ENCODE assay signal across 9 cellular contexts in the genomic region with DNA sequence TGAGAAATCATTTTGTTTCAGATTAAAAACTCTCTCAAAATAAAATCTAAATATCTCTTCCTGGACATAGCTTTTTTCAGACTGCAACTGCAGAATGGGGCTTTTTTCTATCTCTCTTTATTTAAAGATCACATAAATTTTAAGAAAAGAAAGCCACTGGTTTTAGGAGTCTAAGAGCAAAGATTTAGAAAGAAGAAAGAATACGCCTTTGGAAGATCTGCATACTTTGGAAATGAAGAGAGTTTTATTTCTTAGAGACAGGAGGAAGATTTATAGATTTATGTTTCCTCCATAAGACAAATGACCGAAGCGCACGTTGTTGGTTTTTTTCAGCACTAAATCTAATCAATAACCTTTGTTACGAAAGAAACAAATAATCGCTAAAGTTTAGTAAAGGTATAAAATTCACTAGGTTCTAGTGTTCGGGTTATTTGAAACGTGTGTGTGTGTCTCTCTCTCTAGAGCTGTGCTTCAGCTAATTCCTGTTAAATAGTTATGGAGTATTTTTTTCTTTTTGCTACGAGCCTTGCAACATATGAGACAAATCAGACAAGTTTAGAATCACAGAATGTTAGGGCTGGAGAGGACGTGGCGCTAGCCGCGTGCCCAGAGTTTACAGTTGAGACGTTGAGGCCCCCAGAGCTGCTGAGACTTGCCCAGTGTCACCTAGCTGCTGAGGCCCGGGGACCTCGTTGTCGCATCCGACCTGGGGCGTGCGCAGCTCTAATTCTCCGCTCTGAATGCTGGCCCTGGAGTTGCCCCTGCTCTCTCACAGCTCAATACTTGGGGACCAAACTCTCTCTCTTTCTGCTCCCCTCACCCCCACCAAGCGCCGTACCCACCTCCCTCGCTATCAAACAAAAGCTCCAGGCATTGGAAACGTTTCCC.
DNase-seq lines count a peak whose midpoint lies in the region; ATAC-seq and TF ChIP-seq lines count a peak whose summit lies in the region.
"Had no signal": no experiment of that assay in that cellular context is flagged by ENCODE, and none has a peak within 500 bp of the region (broad histone marks: within the 10 kb centered on the region; RNA-seq: fewer than 3 reads in every experiment).

No MANE protein-coding gene starts in this region.

- H3K9me3 ChIP-seq in ES-I3 (ENCODE audit: control insufficient read depth, insufficient read depth, low read length) (no peaks in the 10 kb centered on the region), heart right ventricle (no peaks in the 10 kb centered on the region), prostate gland (no peaks in the 10 kb centered on the region)

- POLR2A ChIA-PET in WTC11 (lab: Charles Lee) = interaction anchor here (0.9 kb wide), 1 partner anchor 24 kb away, joined by 3 read pairs; no protein-coding TSS in a partner anchor

- ATAC-seq in WTC11 (peak; percentile 9), heart right ventricle (peak in 6 of 8 donors; percentile 13 to 45 (median 32)), HG02763 (IDR thresholded peaks at IDR 0.05; ENCODE audit: unreplicated experiment) (no peak)
- ATAC-seq in stimulated activated memory B cell treated with anti-CD40 and anti-IgM and Interleukin-4, amounts not matched to agents 10 μg/mL and 1 μg/mL and 100 μg/mL, for 72 hours = no peak

- H3K27ac Mint-ChIP-seq in WTC11 = no peak overlapping the region
- no peak overlapping the region for H3K27ac Mint-ChIP-seq in stimulated activated memory B cell treated with anti-CD40 and anti-IgM and Interleukin-4, amounts not matched to agents 10 μg/mL and 1 μg/mL and 100 μg/mL, for 72 hours

- peak overlapping the region; percentile 70 for H3K4me3 Mint-ChIP-seq in WTC11
- H3K4me3 Mint-ChIP-seq in stimulated activated memory B cell treated with anti-CD40 and anti-IgM and Interleukin-4, amounts not matched to agents 10 μg/mL and 1 μg/mL and 100 μg/mL, for 72 hours = no peak overlapping the region

- peaks cover 35% of the 10 kb centered on the region for H3K4me1 Mint-ChIP-seq in WTC11
- H3K4me1 Mint-ChIP-seq in stimulated activated memory B cell treated with anti-CD40 and anti-IgM and Interleukin-4, amounts not matched to agents 10 μg/mL and 1 μg/mL and 100 μg/mL, for 72 hours = no peaks in the 10 kb centered on the region

- H3K4me3 ChIP-seq in heart right ventricle (peak overlapping the region; percentile 2 to 65 (median 58)), prostate gland (peak overlapping the region; percentile 35)

- TF ChIP-seq CTCF in WTC11 (IDR thresholded peaks at IDR 0.05) = no peak
- TF ChIP-seq CTCF in heart right ventricle (IDR thresholded peaks at IDR 0.05) = no peak
- no peak for TF ChIP-seq CTCF in prostate gland (IDR thresholded peaks at IDR 0.05)

- intact Hi-C loops in heart right ventricle (cut with DNase I) = loop anchor here in 8 of 10 donors (1.0 to 10.0 kb wide), 14 partner anchors 71 to 353 kb away; a partner anchor contains a TSS
- intact Hi-C loops in prostate gland (cut with DNase I) = loop anchor here (2.0 kb wide), 2 partner anchors 177 to 209 kb away; no protein-coding TSS in a partner anchor

- H3K4me1 ChIP-seq in ES-I3 (ENCODE audit: insufficient read depth, low read length) (peaks cover 15% of the 10 kb centered on the region), heart right ventricle (peaks cover 10 to 64% (median 44%) of the 10 kb centered on the region in 9 donors), prostate gland (replicated peaks) (no peaks in the 10 kb centered on the region)

- no peaks in the 10 kb centered on the region for H3K36me3 ChIP-seq in ES-I3 (ENCODE audit: insufficient read depth, low read length)
- H3K36me3 ChIP-seq in heart right ventricle = no peaks in the 10 kb centered on the region
- no peaks in the 10 kb centered on the region for H3K36me3 ChIP-seq in prostate gland

- peaks cover 87% of the 10 kb centered on the region for H3K27me3 Mint-ChIP-seq in WTC11 (ENCODE audit: low read depth)
- H3K27me3 Mint-ChIP-seq in stimulated activated memory B cell treated with anti-CD40 and anti-IgM and Interleukin-4, amounts not matched to agents 10 μg/mL and 1 μg/mL and 100 μg/mL, for 72 hours = peaks cover 45% of the 10 kb centered on the region

- TF ChIP-seq POLR2A in prostate gland (IDR thresholded peaks at IDR 0.05) = no peak

- H3K9ac ChIP-seq in ES-I3 (ENCODE audit: low read depth, low read length) = peak overlapping the region; percentile 49; the same call in 1 of the 2 replicates

- 12 to 18% methylated on average over 24 to 25 of the region's 25 CpGs for WGBS in heart right ventricle, 2 donors
- 17% methylated on average over 25 of the region's 25 CpGs for WGBS in prostate gland

- H3K9me3 Mint-ChIP-seq in WTC11 = no peaks in the 10 kb centered on the region
- peaks cover 6% of the 10 kb centered on the region for H3K9me3 Mint-ChIP-seq in stimulated activated memory B cell treated with anti-CD40 and anti-IgM and Interleukin-4, amounts not matched to agents 10 μg/mL and 1 μg/mL and 100 μg/mL, for 72 hours

- CTCF ChIA-PET in WTC11 (lab: Charles Lee) = interaction anchor here (0.5 to 1.5 kb wide), 9 partner anchors 13 to 658 kb away, joined by 3 to 6 read pairs (median 4); no protein-coding TSS in a partner anchor

- H3K27ac ChIP-seq in heart right ventricle (peak overlapping the region; percentile 88 to 97 (median 94)), prostate gland (peak overlapping the region; percentile 48 to 67)

- DNase-seq in WTC11 (ENCODE audit: low spot score) (peak; percentile 23), heart right ventricle (peak in 1 of 2 donors; percentile 47), prostate gland (ENCODE audit: low spot score) (peak; percentile 36), NCI-H1417 treated with DMSO at 0.1 percent for 48 hours (lab: John Stamatoyannopoulos, UW) (no peak), A172 (ENCODE audit: low spot score) (no peak)
- DNase-seq: Kasumi-1 had no signal

- H3K36me3 Mint-ChIP-seq in WTC11 = no peaks in the 10 kb centered on the region
- H3K36me3 Mint-ChIP-seq in stimulated activated memory B cell treated with anti-CD40 and anti-IgM and Interleukin-4, amounts not matched to agents 10 μg/mL and 1 μg/mL and 100 μg/mL, for 72 hours = no peaks in the 10 kb centered on the region

- H3K27me3 ChIP-seq in heart right ventricle (peaks cover 0 to 45% (median 0%) of the 10 kb centered on the region in 7 donors), prostate gland (replicated peaks; ENCODE audit: insufficient read depth) (no peaks in the 10 kb centered on the region)

TF ChIP-seq in WTC11, 78 proteins besides CTCF, POLR2A, EP300 and RAD21 (continues in another document):
- no peak for TF ChIP-seq ELF4 (CRISPR knock-in tag; IDR thresholded peaks at IDR 0.05; ENCODE audit: low read depth)
- TF ChIP-seq, protein P1, sequence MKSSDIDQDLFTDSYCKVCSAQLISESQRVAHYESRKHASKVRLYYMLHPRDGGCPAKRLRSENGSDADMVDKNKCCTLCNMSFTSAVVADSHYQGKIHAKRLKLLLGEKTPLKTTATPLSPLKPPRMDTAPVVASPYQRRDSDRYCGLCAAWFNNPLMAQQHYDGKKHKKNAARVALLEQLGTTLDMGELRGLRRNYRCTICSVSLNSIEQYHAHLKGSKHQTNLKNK (CRISPR knock-in tag; IDR thresholded peaks at IDR 0.05) = no peak
- TF ChIP-seq ZNF232 (CRISPR knock-in tag; IDR thresholded peaks at IDR 0.05) = no peak
- TF ChIP-seq ZNF317 (CRISPR knock-in tag; IDR thresholded peaks at IDR 0.05; ENCODE audit: borderline replicate concordance, low read depth) = no peak
- TF ChIP-seq CREM (CRISPR knock-in tag; IDR thresholded peaks at IDR 0.05) = no peak
- TF ChIP-seq, protein P2, sequence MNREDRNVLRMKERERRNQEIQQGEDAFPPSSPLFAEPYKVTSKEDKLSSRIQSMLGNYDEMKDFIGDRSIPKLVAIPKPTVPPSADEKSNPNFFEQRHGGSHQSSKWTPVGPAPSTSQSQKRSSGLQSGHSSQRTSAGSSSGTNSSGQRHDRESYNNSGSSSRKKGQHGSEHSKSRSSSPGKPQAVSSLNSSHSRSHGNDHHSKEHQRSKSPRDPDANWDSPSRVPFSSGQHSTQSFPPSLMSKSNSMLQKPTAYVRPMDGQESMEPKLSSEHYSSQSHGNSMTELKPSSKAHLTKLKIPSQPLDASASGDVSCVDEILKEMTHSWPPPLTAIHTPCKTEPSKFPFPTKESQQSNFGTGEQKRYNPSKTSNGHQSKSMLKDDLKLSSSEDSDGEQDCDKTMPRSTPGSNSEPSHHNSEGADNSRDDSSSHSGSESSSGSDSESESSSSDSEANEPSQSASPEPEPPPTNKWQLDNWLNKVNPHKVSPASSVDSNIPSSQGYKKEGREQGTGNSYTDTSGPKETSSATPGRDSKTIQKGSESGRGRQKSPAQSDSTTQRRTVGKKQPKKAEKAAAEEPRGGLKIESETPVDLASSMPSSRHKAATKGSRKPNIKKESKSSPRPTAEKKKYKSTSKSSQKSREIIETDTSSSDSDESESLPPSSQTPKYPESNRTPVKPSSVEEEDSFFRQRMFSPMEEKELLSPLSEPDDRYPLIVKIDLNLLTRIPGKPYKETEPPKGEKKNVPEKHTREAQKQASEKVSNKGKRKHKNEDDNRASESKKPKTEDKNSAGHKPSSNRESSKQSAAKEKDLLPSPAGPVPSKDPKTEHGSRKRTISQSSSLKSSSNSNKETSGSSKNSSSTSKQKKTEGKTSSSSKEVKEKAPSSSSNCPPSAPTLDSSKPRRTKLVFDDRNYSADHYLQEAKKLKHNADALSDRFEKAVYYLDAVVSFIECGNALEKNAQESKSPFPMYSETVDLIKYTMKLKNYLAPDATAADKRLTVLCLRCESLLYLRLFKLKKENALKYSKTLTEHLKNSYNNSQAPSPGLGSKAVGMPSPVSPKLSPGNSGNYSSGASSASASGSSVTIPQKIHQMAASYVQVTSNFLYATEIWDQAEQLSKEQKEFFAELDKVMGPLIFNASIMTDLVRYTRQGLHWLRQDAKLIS (CRISPR knock-in tag; IDR thresholded peaks at IDR 0.05; ENCODE audit: borderline replicate concordance) = no peak
- TF ChIP-seq ESRRA (CRISPR knock-in tag; IDR thresholded peaks at IDR 0.05; ENCODE audit: borderline replicate concordance) = no peak
- no peak for TF ChIP-seq JUN (CRISPR knock-in tag; IDR thresholded peaks at IDR 0.05)

Comparison
In these comparisons a context has a peak if more than half of its experiments do, and no peak if none do; other contexts are left out.
1. ATAC-seq: peak in WTC11 (single experiment) and heart right ventricle (6 of 8); none in HG02763 (single experiment) and stimulated activated memory B cell treated with anti-CD40 and anti-IgM and Interleukin-4, amounts not matched to agents 10 μg/mL and 1 μg/mL and 100 μg/mL, for 72 hours (single experiment).
2. DNase-seq: peak in WTC11 (single experiment) and prostate gland (single experiment); none in NCI-H1417 treated with DMSO at 0.1 percent for 48 hours (single experiment) and A172 (single experiment).